Comparison of ENCODE assay signal across 33 cellular contexts in genomic region chr9:121439016-121439415, GRCh38.
"Had no signal": no experiment of that assay in that cellular context is flagged by ENCODE, and none has a peak within 500 bp of the region (broad histone marks: within the 10 kb centered on the region; RNA-seq: fewer than 3 reads in every experiment).

No MANE protein-coding gene starts in this region.

- DNase-seq: activated CD4-positive, alpha-beta memory T cell treated with anti-CD3 and anti-CD28 coated beads for 36 hours; activated CD4-positive, alpha-beta T cell treated with anti-CD3 and anti-CD28 coated beads for 36 hours; activated CD4-positive, alpha-beta T cell treated with anti-CD3 and anti-CD28 coated beads, Interleukin-2, amount 10 ng/mL, durations not matched to agents 24 days and 14 days; activated CD4-positive, CD25-positive, alpha-beta regulatory T cell; activated CD4-positive, CD25-positive, alpha-beta regulatory T cell treated with anti-CD3 and anti-CD28 coated beads, Interleukin-2, amount 50 U/mL, for 72 hours; activated CD8-positive, alpha-beta memory T cell treated with anti-CD3 and anti-CD28 coated beads, Interleukin-2, amount 10 ng/mL, durations not matched to agents 7 days and 5 days; activated CD8-positive, alpha-beta memory T cell treated with anti-CD3 and anti-CD28 coated beads, Interleukin-2, amount 50 U/mL, for 4 hours; activated CD8-positive, alpha-beta T cell treated with anti-CD3 and anti-CD28 coated beads, Interleukin-2, amount 10 ng/mL, durations not matched to agents 7 days and 5 days; activated effector memory CD4-positive, alpha-beta T cell treated with anti-CD3 and anti-CD28 coated beads, Interleukin-2, amount 50 U/mL, for 16 hours; activated naive CD4-positive, alpha-beta T cell treated with anti-CD3 and anti-CD28 coated beads for 36 hours; activated naive CD8-positive, alpha-beta T cell treated with anti-CD3 and anti-CD28 coated beads for 36 hours; activated naive CD8-positive, alpha-beta T cell treated with anti-CD3 and anti-CD28 coated beads, Interleukin-2, amount 50 U/mL, for 24 hours; activated T-cell treated with anti-CD3 and anti-CD28 coated beads, Interleukin-2, amount 50 U/mL, for 1 hour; activated T-cell treated with anti-CD3 and anti-CD28 coated beads, Interleukin-2, amount 50 U/mL, for 48 hours; adrenal gland; amygdala; aorta; brain microvascular endothelial cell; dorsolateral prefrontal cortex; effector memory CD4-positive, alpha-beta T cell; endodermal cell; erythroblast; foreskin keratinocyte; gastrocnemius medialis; T-helper 2 cell had no signal

- H3K36me3 Mint-ChIP-seq: activated CD4-positive, alpha-beta memory T cell treated with anti-CD3 and anti-CD28 coated beads for 36 hours; activated CD8-positive, alpha-beta memory T cell treated with anti-CD3 and anti-CD28 coated beads, Interleukin-2, amount 10 ng/mL, durations not matched to agents 7 days and 5 days; activated naive CD4-positive, alpha-beta T cell treated with anti-CD3 and anti-CD28 coated beads, Interleukin-2, amount 50 U/mL, for 24 hours; activated naive CD8-positive, alpha-beta T cell treated with anti-CD3 and anti-CD28 coated beads for 36 hours had no signal

- H3K4me1 Mint-ChIP-seq: activated CD4-positive, alpha-beta T cell treated with anti-CD3 and anti-CD28 coated beads for 36 hours; activated CD4-positive, alpha-beta T cell treated with anti-CD3 and anti-CD28 coated beads, Interleukin-2, amount 10 ng/mL, durations not matched to agents 24 days and 14 days; activated CD8-positive, alpha-beta memory T cell treated with anti-CD3 and anti-CD28 coated beads, Interleukin-2, amount 10 ng/mL, durations not matched to agents 7 days and 5 days; activated naive CD4-positive, alpha-beta T cell treated with anti-CD3 and anti-CD28 coated beads, Interleukin-2, amount 50 U/mL, for 24 hours; activated naive CD8-positive, alpha-beta T cell treated with anti-CD3 and anti-CD28 coated beads for 36 hours; activated naive CD8-positive, alpha-beta T cell treated with anti-CD3 and anti-CD28 coated beads, Interleukin-2, amount 50 U/mL, for 24 hours; central memory CD8-positive, alpha-beta T cell; endodermal cell had no signal

- H3K4me1 ChIP-seq: foreskin keratinocyte, gastrocnemius medialis had no signal

- H3K9me3 ChIP-seq: adrenal gland, esophagus muscularis mucosa, gastrocnemius medialis had no signal

- H3K27ac Mint-ChIP-seq: activated CD4-positive, alpha-beta memory T cell treated with anti-CD3 and anti-CD28 coated beads for 36 hours; activated CD4-positive, alpha-beta T cell treated with anti-CD3 and anti-CD28 coated beads for 36 hours; activated CD4-positive, alpha-beta T cell treated with anti-CD3 and anti-CD28 coated beads, Interleukin-2, amount 10 ng/mL, durations not matched to agents 24 days and 14 days; activated CD8-positive, alpha-beta memory T cell treated with anti-CD3 and anti-CD28 coated beads, Interleukin-2, amount 10 ng/mL, durations not matched to agents 7 days and 5 days; activated CD8-positive, alpha-beta T cell treated with anti-CD3 and anti-CD28 coated beads, Interleukin-2, amount 10 ng/mL, durations not matched to agents 7 days and 5 days; activated naive CD4-positive, alpha-beta T cell treated with anti-CD3 and anti-CD28 coated beads for 36 hours; activated naive CD4-positive, alpha-beta T cell treated with anti-CD3 and anti-CD28 coated beads, Interleukin-2, amount 50 U/mL, for 24 hours; activated naive CD8-positive, alpha-beta T cell treated with anti-CD3 and anti-CD28 coated beads for 36 hours; activated naive CD8-positive, alpha-beta T cell treated with anti-CD3 and anti-CD28 coated beads, Interleukin-2, amount 50 U/mL, for 24 hours; activated T-helper 1 cell treated with anti-CD3 and anti-CD28 coated beads, Interleukin-12 subunit alpha, Interleukin-12 subunit beta, Interleukin-2, Interleukin-4 antibody, amounts not matched to agents 30 ng/mL and 10 ng/mL and 1 ng/mL, durations not matched to agents 14 hours and 24 hours and 36 hours; activated T-helper 2 cell treated with anti-CD3 and anti-CD28 coated beads, Interferon-gamma antibody, Interleukin-2, Interleukin-4, amounts not matched to agents 10 μg/mL and 5 μg/mL and 100 μg/mL, durations not matched to agents 14 hours and 24 hours and 36 hours; dendritic cell treated with granulocyte-macrophage colony-stimulating factor and Interleukin-4, amounts not matched to agents 40 ng/mL and 50 ng/mL, for 4 days; endodermal cell had no signal

- H3K27me3 ChIP-seq: adrenal gland, dorsolateral prefrontal cortex, esophagus muscularis mucosa, gastrocnemius medialis had no signal

- H3K4me3 ChIP-seq: adrenal gland, coronary artery, dorsolateral prefrontal cortex, esophagus muscularis mucosa, gastrocnemius medialis had no signal

- H3K36me3 ChIP-seq: adrenal gland, brain microvascular endothelial cell, esophagus muscularis mucosa, gastrocnemius medialis had no signal

- H3K4me3 Mint-ChIP-seq: activated CD4-positive, alpha-beta memory T cell treated with anti-CD3 and anti-CD28 coated beads for 36 hours; activated CD4-positive, alpha-beta T cell treated with anti-CD3 and anti-CD28 coated beads for 36 hours; activated CD4-positive, alpha-beta T cell treated with anti-CD3 and anti-CD28 coated beads, Interleukin-2, amount 10 ng/mL, durations not matched to agents 24 days and 14 days; activated CD8-positive, alpha-beta memory T cell treated with anti-CD3 and anti-CD28 coated beads, Interleukin-2, amount 10 ng/mL, durations not matched to agents 7 days and 5 days; activated CD8-positive, alpha-beta T cell treated with anti-CD3 and anti-CD28 coated beads, Interleukin-2, amount 10 ng/mL, durations not matched to agents 7 days and 5 days; activated naive CD4-positive, alpha-beta T cell treated with anti-CD3 and anti-CD28 coated beads for 36 hours; activated naive CD4-positive, alpha-beta T cell treated with anti-CD3 and anti-CD28 coated beads, Interleukin-2, amount 50 U/mL, for 24 hours; activated naive CD8-positive, alpha-beta T cell treated with anti-CD3 and anti-CD28 coated beads for 36 hours; activated naive CD8-positive, alpha-beta T cell treated with anti-CD3 and anti-CD28 coated beads, Interleukin-2, amount 50 U/mL, for 24 hours; activated T-helper 1 cell treated with anti-CD3 and anti-CD28 coated beads, Interleukin-12 subunit alpha, Interleukin-12 subunit beta, Interleukin-2, Interleukin-4 antibody, amounts not matched to agents 30 ng/mL and 10 ng/mL and 1 ng/mL, durations not matched to agents 14 hours and 24 hours and 36 hours; central memory CD8-positive, alpha-beta T cell; dendritic cell treated with granulocyte-macrophage colony-stimulating factor and Interleukin-4, amounts not matched to agents 40 ng/mL and 50 ng/mL, for 4 days; endodermal cell had no signal

- FAIRE-seq: bronchial epithelial cell had no signal

- H3K27ac ChIP-seq: adrenal gland, brain microvascular endothelial cell, coronary artery, dorsolateral prefrontal cortex, esophagus muscularis mucosa, foreskin keratinocyte, gastrocnemius medialis had no signal

- ATAC-seq: activated CD4-positive, alpha-beta T cell treated with anti-CD3 and anti-CD28 coated beads for 36 hours; activated CD8-positive, alpha-beta memory T cell treated with anti-CD3 and anti-CD28 coated beads, Interleukin-2, amount 10 ng/mL, durations not matched to agents 7 days and 5 days; activated CD8-positive, alpha-beta T cell treated with anti-CD3 and anti-CD28 coated beads, Interleukin-2, amount 10 ng/mL, durations not matched to agents 7 days and 5 days; activated naive CD8-positive, alpha-beta T cell treated with anti-CD3 and anti-CD28 coated beads, Interleukin-2, amount 50 U/mL, for 24 hours; foreskin keratinocyte; gastrocnemius medialis had no signal

- H3K9me3 Mint-ChIP-seq: activated CD4-positive, alpha-beta memory T cell treated with anti-CD3 and anti-CD28 coated beads for 36 hours; activated CD4-positive, alpha-beta T cell treated with anti-CD3 and anti-CD28 coated beads, Interleukin-2, amount 10 ng/mL, durations not matched to agents 24 days and 14 days; activated naive CD4-positive, alpha-beta T cell treated with anti-CD3 and anti-CD28 coated beads for 36 hours; activated naive CD4-positive, alpha-beta T cell treated with anti-CD3 and anti-CD28 coated beads, Interleukin-2, amount 50 U/mL, for 24 hours; activated naive CD8-positive, alpha-beta T cell treated with anti-CD3 and anti-CD28 coated beads for 36 hours; activated naive CD8-positive, alpha-beta T cell treated with anti-CD3 and anti-CD28 coated beads, Interleukin-2, amount 50 U/mL, for 24 hours; activated T-helper 1 cell treated with anti-CD3 and anti-CD28 coated beads, Interleukin-12 subunit alpha, Interleukin-12 subunit beta, Interleukin-2, Interleukin-4 antibody, amounts not matched to agents 30 ng/mL and 10 ng/mL and 1 ng/mL, durations not matched to agents 14 hours and 24 hours and 36 hours; activated T-helper 2 cell treated with anti-CD3 and anti-CD28 coated beads, Interferon-gamma antibody, Interleukin-2, Interleukin-4, amounts not matched to agents 10 μg/mL and 5 μg/mL and 100 μg/mL, durations not matched to agents 14 hours and 24 hours and 36 hours; central memory CD8-positive, alpha-beta T cell; dendritic cell treated with granulocyte-macrophage colony-stimulating factor and Interleukin-4, amounts not matched to agents 40 ng/mL and 50 ng/mL, for 4 days; endodermal cell had no signal
